20 cellular contexts compared by ENCODE assay signal in the genomic region with DNA sequence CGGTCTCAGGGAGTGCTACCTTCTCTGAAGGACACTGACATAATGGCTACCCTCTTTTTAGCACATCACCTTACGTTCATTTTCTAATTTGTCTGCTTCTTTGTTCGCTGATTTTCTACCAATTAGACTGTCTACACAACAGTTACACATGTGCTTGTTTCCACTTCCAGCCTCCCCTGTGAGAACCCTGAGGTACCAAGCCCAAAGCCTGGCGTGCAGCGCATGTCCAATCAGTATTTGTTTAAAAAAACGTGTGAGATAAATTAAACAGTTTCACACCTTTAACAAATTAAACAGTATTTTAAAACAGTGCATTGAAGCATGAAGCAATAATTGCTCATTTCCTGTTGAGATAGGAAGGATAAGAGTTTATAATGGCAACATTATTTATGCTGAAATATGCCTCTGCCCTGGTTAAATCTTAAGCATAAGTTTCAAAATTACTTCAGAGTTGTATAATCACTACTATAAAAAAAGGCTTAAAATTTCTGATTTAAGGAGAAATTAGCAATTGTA.
A peak's percentile ranks its signal among the peaks of the same experiment; 100 is the strongest.
DNase-seq lines count a peak whose midpoint lies in the region; ATAC-seq, FAIRE-seq and TF ChIP-seq lines count a peak whose summit lies in the region.
"Had no signal": no experiment of that assay in that cellular context is flagged by ENCODE, and none has a peak within 500 bp of the region (broad histone marks: within the 10 kb centered on the region; RNA-seq: fewer than 3 reads in every experiment).

No MANE protein-coding gene starts in this region.

- no peaks in the 10 kb centered on the region; the same call in 1 of the 2 replicates for H3K27me3 Mint-ChIP-seq in H9 (ENCODE audit: low read depth)
- H3K27me3 Mint-ChIP-seq: CD4-positive, CD25-positive, alpha-beta regulatory T cell had no signal

- H3K4me1 ChIP-seq in stomach (peaks cover 6 to 47% (median 30%) of the 10 kb centered on the region in 4 donors), H9 (ENCODE audit: insufficient read depth, low read length) (no peaks in the 10 kb centered on the region)

- no peaks in the 10 kb centered on the region for H3K79me1 ChIP-seq in H9 (ENCODE audit: insufficient read depth, low read depth, low read length, poor library complexity, severe bottlenecking)

- H3K9me3 Mint-ChIP-seq in H9 = no peaks in the 10 kb centered on the region
- H3K9me3 Mint-ChIP-seq: CD4-positive, CD25-positive, alpha-beta regulatory T cell had no signal

- H4K5ac ChIP-seq in H9 (ENCODE audit: insufficient read length, low read depth, low read length) = no peak overlapping the region

- H3K9me3 ChIP-seq in stomach = no peaks in the 10 kb centered on the region
- no peaks in the 10 kb centered on the region for H3K9me3 ChIP-seq in H9 (ENCODE audit: control insufficient read depth, low read depth, low read length)
- H3K9me3 ChIP-seq: MG63 had no signal

- H2BK20ac ChIP-seq in H9 (ENCODE audit: low read depth, low read length, poor library complexity, severe bottlenecking) = no peak overlapping the region

- H4K20me1 ChIP-seq in H9 (ENCODE audit: control insufficient read depth, insufficient read depth, insufficient read length) = no peaks in the 10 kb centered on the region

- no peak for ATAC-seq in GM21576 (IDR thresholded peaks at IDR 0.05; ENCODE audit: unreplicated experiment)
- ATAC-seq: Panc1, Right ventricle myocardium inferior, SK-N-SH treated with all-trans-retinoic acid at 6 μM for 48 hours had no signal

- H2AK5ac ChIP-seq in H9 (ENCODE audit: insufficient read length, low read length) = no peak overlapping the region

- no peak for FAIRE-seq in bronchial epithelial cell (lab: Jason Lieb, UNC)
- FAIRE-seq: G401.6 had no signal

- H3K36me3 Mint-ChIP-seq in H9 (ENCODE audit: insufficient read depth in 1 of 3, low read depth in 3 of 3) = no peaks in the 10 kb centered on the region

- no peaks in the 10 kb centered on the region for H3K23me2 ChIP-seq in H9 (ENCODE audit: insufficient read length, low read depth, low read length, poor library complexity, severe bottlenecking)

- no peak for TF ChIP-seq EP300 in stomach (IDR thresholded peaks at IDR 0.05)

- intact Hi-C loops in stomach (cut with DNase I; ENCODE audit: low total_unique reads) = no loop called here

- no peak overlapping the region for H4K91ac ChIP-seq in H9 (ENCODE audit: insufficient read length, low read depth, low read length)

- TF ChIP-seq CTCF in bronchial epithelial cell (IDR thresholded peaks at IDR 0.05; ENCODE audit: insufficient read depth, low read length, severe bottlenecking) = no peak
- TF ChIP-seq CTCF in stomach (IDR thresholded peaks at IDR 0.05) = no peak
- TF ChIP-seq CTCF in H9 (conservative IDR thresholded peaks at IDR 0.05) = no peak

- no peak overlapping the region for H2BK12ac ChIP-seq in H9 (ENCODE audit: insufficient read length, low read depth, low read length)

- H3K36me3 ChIP-seq in bronchial epithelial cell (ENCODE audit: control insufficient read depth, insufficient read depth, low read length) (no peaks in the 10 kb centered on the region), stomach (peaks cover 0 to 12% (median 3%) of the 10 kb centered on the region in 4 donors)
- H3K36me3 ChIP-seq: MG63 had no signal

- no peak overlapping the region for H3K4ac ChIP-seq in H9 (ENCODE audit: low read depth, low read length)

- no peak overlapping the region for H3K4me3 Mint-ChIP-seq in H9
- H3K4me3 Mint-ChIP-seq: CD4-positive, CD25-positive, alpha-beta regulatory T cell had no signal

- WGBS in stomach, 5 donors = 30 to 54% (median 42%) methylated on average over 6 of the region's 6 CpGs
- WGBS in H9 (ENCODE audit: extremely low coverage, insufficient read length, low lambda C conversion rate) = no CpG with 5 or more reads among the region's 6 CpGs

- H2BK15ac ChIP-seq in H9 (ENCODE audit: low read depth, low read length) = no peak overlapping the region

- no peak overlapping the region; a peak in 1 of 7 replicates for H3K27ac Mint-ChIP-seq in H9

- no peak overlapping the region for H3K56ac ChIP-seq in H9 (ENCODE audit: insufficient read length, low read depth, low read length)

- no peak overlapping the region for H3K14ac ChIP-seq in H9 (ENCODE audit: insufficient read depth, low read length)

- H2BK120ac ChIP-seq in H9 (ENCODE audit: low read depth, low read length, poor library complexity, severe bottlenecking) = no peak overlapping the region

- no peak overlapping the region for H3K18ac ChIP-seq in H9 (ENCODE audit: insufficient read length, low read depth, low read length)

- no peak overlapping the region for H2AFZ ChIP-seq in H9 (ENCODE audit: low read length)

- no peaks in the 10 kb centered on the region for H3K79me2 ChIP-seq in H9 (ENCODE audit: insufficient read depth, low read length)

- no peak overlapping the region for H3K9ac ChIP-seq in H9 (ENCODE audit: extremely low read depth, insufficient read length, low read length)
- H3K9ac ChIP-seq: KMS-11 had no signal

- no peak overlapping the region for H3K23ac ChIP-seq in H9 (ENCODE audit: insufficient read length, low read depth, low read length)

- H4K8ac ChIP-seq in H9 (replicated peaks; ENCODE audit: insufficient read length, low read depth, low read length) = no peak overlapping the region

- H3K4me3 ChIP-seq in bronchial epithelial cell (ENCODE audit: low read depth, low read length) = no peak overlapping the region
- no peak overlapping the region for H3K4me3 ChIP-seq in stomach
- H3K4me3 ChIP-seq: MG63 had no signal

- H3K27ac ChIP-seq in stomach (peak overlapping the region; percentile 36 to 66 (median 55)), H9 (ENCODE audit: insufficient read length, low read depth, low read length) (no peak overlapping the region)
- H3K27ac ChIP-seq: KMS-11 had no signal

- no peak for TF ChIP-seq POLR2A in stomach (IDR thresholded peaks at IDR 0.05)

- H3T11ph ChIP-seq in H9 (ENCODE audit: low read length) = no peak overlapping the region

- no peak overlapping the region for H3K4me2 ChIP-seq in H9 (ENCODE audit: insufficient read depth, insufficient read length, low read length)
- H3K4me2 ChIP-seq: KMS-11 had no signal

- no peaks in the 10 kb centered on the region for H3K4me1 Mint-ChIP-seq in H9

- no peaks in the 10 kb centered on the region for H3K27me3 ChIP-seq in bronchial epithelial cell (ENCODE audit: control insufficient read depth, insufficient read depth, low read length)
- no peaks in the 10 kb centered on the region for H3K27me3 ChIP-seq in stomach
- no peaks in the 10 kb centered on the region for H3K27me3 ChIP-seq in H9 (ENCODE audit: insufficient read depth, low read length)
- H3K27me3 ChIP-seq: MG63 had no signal

- DNase-seq in activated effector memory CD4-positive, alpha-beta T cell treated with anti-CD3 and anti-CD28 coated beads, Interleukin-2, amount 50 U/mL, for 16 hours = peak; percentile 52
- no peak for DNase-seq in activated effector memory CD4-positive, alpha-beta T cell treated with Interleukin-2 at 50 U/mL for 16 hours
- DNase-seq in NCI-H69 (lab: John Stamatoyannopoulos, UW) = peak; percentile 69
- DNase-seq in bronchial epithelial cell (ENCODE audit: low read depth) = peak; percentile 63
- peak; percentile 61 for DNase-seq in stomach
- no peak for DNase-seq in GM03348 (ENCODE audit: low spot score)
- no peak for DNase-seq in H9
- DNase-seq: CD4-positive, CD25-positive, alpha-beta regulatory T cell; DMS79; GOT3; MG63; NCI-H1092 treated with DMSO at 0.1 percent for 48 hours; NCI-H2029 treated with DMSO at 0.1 percent for 48 hours; NCI-H524 had no signal

- no peak overlapping the region for H2BK5ac ChIP-seq in H9 (ENCODE audit: insufficient read length, low read length)

Comparison
In these comparisons a context has a peak if more than half of its experiments do, and no peak if none do; other contexts are left out.
1. DNase-seq: peak in activated effector memory CD4-positive, alpha-beta T cell treated with anti-CD3 and anti-CD28 coated beads, Interleukin-2, amount 50 U/mL, for 16 hours (single experiment), NCI-H69 (single experiment), bronchial epithelial cell (single experiment) and stomach (single experiment); none in activated effector memory CD4-positive, alpha-beta T cell treated with Interleukin-2 at 50 U/mL for 16 hours (single experiment), GM03348 (single experiment) and H9 (single experiment).